Comparison of ENCODE assay signal across 10 cellular contexts in the genomic region with DNA sequence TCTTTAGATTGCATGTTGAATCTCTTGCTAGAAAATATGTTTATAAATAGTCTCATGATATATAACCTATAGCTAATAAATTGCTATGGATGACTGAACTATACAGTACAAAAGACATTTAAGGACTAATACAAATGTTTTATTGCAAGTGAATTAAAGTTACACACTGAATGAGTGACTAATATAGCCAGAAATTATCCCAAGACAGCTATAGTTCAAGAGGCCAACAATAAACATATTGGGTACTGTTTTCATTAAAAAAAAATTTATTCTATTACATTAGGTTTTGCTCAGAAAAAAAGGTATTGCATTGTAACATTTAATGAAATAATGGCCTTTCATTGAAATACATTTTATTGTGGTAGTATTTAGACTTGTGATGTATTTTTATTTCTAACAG.
"Had no signal": no experiment of that assay in that cellular context is flagged by ENCODE, and none has a peak within 500 bp of the region (broad histone marks: within the 10 kb centered on the region; RNA-seq: fewer than 3 reads in every experiment).

No MANE protein-coding gene starts in this region.

- H3K27ac Mint-ChIP-seq: HFFc6 had no signal

- DNase-seq: GM23248, GOT3, H7, HFFc6, KG1 had no signal

- H3K4me3 ChIP-seq: GM23248, HAP-1, K562 had no signal

- H3K9me3 Mint-ChIP-seq: HFFc6 had no signal

- FAIRE-seq: HepG2, K562 had no signal

- ATAC-seq: HCT116, HepG2, K562 had no signal

- H3K9ac ChIP-seq: GM23248 had no signal

- H3K27ac ChIP-seq: GM23248, HL-60 had no signal

- H2AFZ ChIP-seq: GM23248 had no signal

- H3K4me1 ChIP-seq: HAP-1 had no signal

- H3K9me3 ChIP-seq: HAP-1 had no signal

- H3K36me3 ChIP-seq: HAP-1 had no signal
